In genomic region chr12:56724989-56725722, GRCh38 we compare ENCODE assay signal across 8 cellular contexts. TPM values are rescaled to one million over a fixed set of nuclear protein-coding genes. Genes with fewer than 3 reads are reported as not detected.
A peak's percentile ranks its signal among the peaks of the same experiment; 100 is the strongest.
DNase-seq lines count a peak whose midpoint lies in the region; ATAC-seq, FAIRE-seq and TF ChIP-seq lines count a peak whose summit lies in the region.

TSS of gene NACA (minus strand) at chr12:56725299. CDS start at chr12:56724521, 778 bp downstream.

- TF ChIP-seq CTCF in 22Rv1 (IDR thresholded peaks at IDR 0.05), result no peak
- TF ChIP-seq CTCF in body of pancreas (IDR thresholded peaks at IDR 0.05), result no peak
- no peak for TF ChIP-seq CTCF in sigmoid colon (IDR thresholded peaks at IDR 0.05)

- intact Hi-C loops in body of pancreas (cut with DNase I) (loop anchor here (10.0 kb wide), 1 partner anchor 90 kb away; the partner anchor contains the start of gene BAZ2A), sigmoid colon (cut with DNase I) (loop anchor here (1.0 to 2.0 kb wide), 3 partner anchors 37 to 88 kb away; partner anchors contain the start of gene PTGES3)

- 0% methylated on average over 42 to 46 of the region's 46 CpGs for WGBS in body of pancreas, 2 donors
- 0% methylated on average over 46 of the region's 46 CpGs for WGBS in sigmoid colon, 2 donors

- H3K9me3 ChIP-seq in body of pancreas, result no peaks in the 10 kb centered on the region
- H3K9me3 ChIP-seq in sigmoid colon, result no peaks in the 10 kb centered on the region

- ATAC-seq in GM18520 (IDR thresholded peaks at IDR 0.05; ENCODE audit: unreplicated experiment), result peak; percentile 93
- ATAC-seq in HG03064 (IDR thresholded peaks at IDR 0.05; ENCODE audit: low read depth, unreplicated experiment), result peak; percentile 91
- peak; percentile 98 for ATAC-seq in body of pancreas

- H3K4me1 ChIP-seq in body of pancreas (peaks cover 44% of the 10 kb centered on the region), sigmoid colon (peaks cover 0 to 47% (median 41%) of the 10 kb centered on the region in 4 donors)

- peak in 2 of 4 donors; percentile 5 to 40 for TF ChIP-seq EP300 in sigmoid colon (IDR thresholded peaks at IDR 0.05)

- H3K36me3 ChIP-seq in body of pancreas (replicated peaks in 1 of 2; ENCODE audit: insufficient read depth in 1 of 2, low read depth in 2 of 2) (no peaks in the 10 kb centered on the region), sigmoid colon (peaks cover 0 to 34% (median 5%) of the 10 kb centered on the region in 4 donors)

- DNase-seq in NCI-H2107 treated with DMSO at 0.1 percent for 48 hours (lab: John Stamatoyannopoulos, UW; ENCODE audit: unreplicated experiment), result peak; percentile 98
- peak; percentile 96 to 99 (median 98) for DNase-seq in body of pancreas
- peak; percentile 78 for DNase-seq in iPS DF 19.7 (ENCODE audit: low read depth, low spot score)
- peak; percentile 99 for DNase-seq in sigmoid colon

- H3K27me3 ChIP-seq in body of pancreas (no peaks in the 10 kb centered on the region), sigmoid colon (no peaks in the 10 kb centered on the region)

- FAIRE-seq in TTC549 (lab: Jason Lieb, UNC), result peak; percentile 90

- TF ChIP-seq POLR2A in body of pancreas (IDR thresholded peaks at IDR 0.05) (peak; percentile 77 to 96 (median 95)), sigmoid colon (IDR thresholded peaks at IDR 0.05) (peak; percentile 96 to 98)

- peak within 1 kb of the TSS; percentile 99 for H3K27ac ChIP-seq in 22Rv1
- peak within 1 kb of the TSS; percentile 80 to 93 (median 86) for H3K27ac ChIP-seq in body of pancreas
- peak within 1 kb of the TSS; percentile 88 to 96 (median 90) for H3K27ac ChIP-seq in sigmoid colon

- peak within 1 kb of the TSS; percentile 44 to 51 for H3K4me3 ChIP-seq in body of pancreas
- H3K4me3 ChIP-seq in sigmoid colon, result peak within 1 kb of the TSS; percentile 59 to 97 (median 68)

RNA-seq across cellular contexts. Expression of gene NACA, which starts in this region (rescaled TPM):
- 100 to 1,000 TPM; 465 to 734 TPM for total RNA-seq in body of pancreas
- 1,000 to 10,000 TPM; 1,056 to 1,536 (median 1,356) TPM for total RNA-seq in sigmoid colon
- polyA plus RNA-seq in sigmoid colon, result 1,000 to 10,000 TPM; 1,639 to 2,405 (median 1,646) TPM

Comparison
In these comparisons a context has a peak if more than half of its experiments do, and no peak if none do; other contexts are left out.
1. Peak in every context shown above with its lines: DNase-seq, ATAC-seq, H3K4me3 ChIP-seq and H3K27ac ChIP-seq.